Comparison of ENCODE assay signal across 8 cellular contexts in the genomic region with DNA sequence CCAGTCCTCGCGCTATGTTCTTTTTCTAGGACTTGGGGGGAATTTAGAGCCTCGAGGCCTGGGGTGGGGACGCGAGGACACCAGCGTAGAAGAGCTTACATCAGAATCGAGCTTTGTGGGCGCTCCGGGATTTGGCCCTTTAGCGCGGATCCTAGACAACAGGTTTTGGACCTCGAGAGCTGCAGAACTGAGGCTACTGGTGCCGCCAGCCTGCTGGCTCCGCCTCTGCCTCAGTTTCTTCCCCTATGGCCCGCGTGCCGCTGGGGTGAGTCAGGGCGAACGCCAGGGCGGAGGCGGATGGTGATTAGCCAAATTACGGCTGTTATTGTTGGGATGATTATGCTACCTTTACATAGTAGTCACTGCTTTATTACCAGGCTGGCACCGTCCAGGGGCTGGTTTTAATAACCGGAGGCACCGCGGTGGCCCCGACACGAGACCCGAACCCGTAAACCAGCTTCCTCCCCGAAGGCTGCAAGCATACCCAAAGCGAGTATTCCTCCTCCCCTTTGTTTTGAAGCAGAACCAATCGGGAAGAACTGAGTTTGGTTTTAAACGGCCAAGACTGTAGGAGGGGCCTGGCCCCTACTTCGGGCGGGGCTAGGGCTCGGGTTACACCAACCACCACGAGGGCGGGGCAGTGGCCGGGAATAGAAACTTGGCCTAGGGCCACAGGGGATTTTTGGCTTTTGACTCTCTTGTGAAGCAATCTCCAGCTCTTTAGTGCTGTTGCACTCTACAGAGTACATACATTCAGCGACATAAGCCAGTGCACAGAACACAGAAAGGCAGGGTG. TPM values are rescaled to one million over a fixed set of nuclear protein-coding genes. Genes with fewer than 3 reads are reported as not detected.
A peak's percentile ranks its signal among the peaks of the same experiment; 100 is the strongest.
DNase-seq lines count a peak whose midpoint lies in the region; TF ChIP-seq lines count a peak whose summit lies in the region.

No MANE protein-coding gene starts in this region.

- DNase-seq in COLO668 (lab: John Stamatoyannopoulos, UW; ENCODE audit: unreplicated experiment) (peak; percentile 88), GM20000 (ENCODE audit: low spot score) (peak; percentile 97), HS-5 (ENCODE audit: low read depth) (peak; percentile 95), NK-92 (lab: John Stamatoyannopoulos, UW; ENCODE audit: unreplicated experiment) (peak; percentile 21), lung microvascular endothelial cell (ENCODE audit: low read depth in 2 of 2) (peak; percentile 94 to 97)
- DNase-seq in activated CD8-positive, alpha-beta memory T cell treated with anti-CD3 and anti-CD28 coated beads for 24 hours: peak; percentile 93
- peak; percentile 81 for DNase-seq in effector CD8-positive, alpha-beta T cell (lab: John Stamatoyannopoulos, UW)
- DNase-seq in stimulated activated CD4-positive, alpha-beta T cell treated with anti-CD3 and anti-CD28 coated beads, TNF-alpha, amount 100 ng/mL, for 4 hours (ENCODE audit: low read depth in 3 of 3): peak; percentile 62 to 74 (median 69)

- TF ChIP-seq CTCF in GM20000 (IDR thresholded peaks at IDR 0.05; ENCODE audit: extremely low read depth, missing control alignments): no peak

RNA-seq across cellular contexts. Expression of a gene that starts 0.6 kb away (rescaled TPM):
- 25.7 and 32.3 TPM in 2 replicates for total RNA-seq in lung microvascular endothelial cell

RNA-seq across cellular contexts. Expression of a gene that starts 5.9 kb away (rescaled TPM):
- 18.1 and 20.8 TPM in 2 replicates for total RNA-seq in lung microvascular endothelial cell

RNA-seq across cellular contexts. Expression of a gene that starts 15.1 kb away (rescaled TPM):
- 0.20 and 0.22 TPM in 2 replicates for total RNA-seq in lung microvascular endothelial cell

RNA-seq across cellular contexts. Expression of a gene that starts 53.7 kb away (rescaled TPM):
- total RNA-seq in lung microvascular endothelial cell: 8.1 and 12.6 TPM in 2 replicates

RNA-seq across cellular contexts. Expression of a gene that starts 53.9 kb away (rescaled TPM):
- 16.6 and 23.4 TPM in 2 replicates for total RNA-seq in lung microvascular endothelial cell

Comparison
In these comparisons a context has a peak if more than half of its experiments do, and no peak if none do; other contexts are left out.
1. Peak in every context shown above with its lines: DNase-seq.
2. DNase-seq: peak in every context shown above with its lines; median percentile 97 in GM20000; 96 in lung microvascular endothelial cell; 95 in HS-5; 93 in activated CD8-positive, alpha-beta memory T cell treated with anti-CD3 and anti-CD28 coated beads for 24 hours; 88 in COLO668; 81 in effector CD8-positive, alpha-beta T cell; 69 in stimulated activated CD4-positive, alpha-beta T cell treated with anti-CD3 and anti-CD28 coated beads, TNF-alpha, amount 100 ng/mL, for 4 hours; 21 in NK-92.